25 cellular contexts compared by ENCODE assay signal in the genomic region with DNA sequence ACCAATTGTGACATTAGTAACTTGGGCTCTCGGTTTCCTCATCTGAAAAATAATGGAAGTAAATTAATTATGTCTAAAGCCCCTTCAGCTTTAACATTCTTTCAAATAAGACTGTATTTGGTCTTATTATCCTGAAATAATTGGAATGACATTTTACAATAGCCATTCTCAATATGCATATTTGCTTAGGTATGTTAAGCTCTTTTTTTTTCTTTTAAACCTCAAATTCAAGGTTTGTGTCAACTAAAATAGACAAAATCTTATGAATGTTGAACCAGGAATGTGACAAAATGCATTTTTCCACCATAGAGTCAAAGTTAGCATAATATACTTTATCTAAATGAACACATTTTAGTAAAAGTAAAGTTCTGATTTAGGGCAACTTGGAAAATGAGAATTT. TPM values are rescaled to one million over a fixed set of nuclear protein-coding genes. Genes with fewer than 3 reads are reported as not detected.
DNase-seq lines count a peak whose midpoint lies in the region; FAIRE-seq and TF ChIP-seq lines count a peak whose summit lies in the region.
"Had no signal": no experiment of that assay in that cellular context is flagged by ENCODE, and none has a peak within 500 bp of the region (broad histone marks: within the 10 kb centered on the region; RNA-seq: fewer than 3 reads in every experiment).

No MANE protein-coding gene starts in this region.

- H3K4me1 ChIP-seq in BLaER1 treated with 17β-estradiol and CSF1 and Interleukin-3, amounts not matched to agents 10 nM and 100 nM, result peaks cover 0 to 89% (median 54%) of the 10 kb centered on the region in 10 experiments; a peak in 15 of 20 replicates
- H3K4me1 ChIP-seq in SK-N-SH (ENCODE audit: control insufficient read depth in 1 of 2, insufficient read depth in 2 of 2, low read depth in 1 of 2, low read length in 1 of 2) (no peaks in the 10 kb centered on the region; a peak in 1 of 4 replicates), astrocyte (ENCODE audit: insufficient read depth, low read length) (no peaks in the 10 kb centered on the region), neutrophil (ENCODE audit: control insufficient read depth in 1 of 2, insufficient read depth in 1 of 2, low read depth in 1 of 2, low read length in 1 of 2) (peaks cover 55 to 57% of the 10 kb centered on the region in 2 experiments), tibial nerve (no peaks in the 10 kb centered on the region)
- H3K4me1 ChIP-seq: BLaER1 had no signal

- no peaks in the 10 kb centered on the region for H3K9me2 ChIP-seq in SK-N-SH

- no peak for TF ChIP-seq RAD21 in SK-N-SH (IDR thresholded peaks at IDR 0.05; ENCODE audit: low read length)

- no peaks in the 10 kb centered on the region for H3K27me3 ChIP-seq in BLaER1 treated with 17β-estradiol and CSF1 and Interleukin-3, amounts not matched to agents 10 nM and 100 nM
- H3K27me3 ChIP-seq in SK-N-SH (ENCODE audit: insufficient read depth) (no peaks in the 10 kb centered on the region), astrocyte (ENCODE audit: insufficient read depth, low read length) (no peaks in the 10 kb centered on the region), neutrophil (no peaks in the 10 kb centered on the region), tibial nerve (no peaks in the 10 kb centered on the region)
- H3K27me3 ChIP-seq: BLaER1 had no signal

- H3K9ac ChIP-seq in BLaER1 treated with 17β-estradiol and CSF1 and Interleukin-3, amounts not matched to agents 10 nM and 100 nM, result peak overlapping the region in 4 of 11 experiments; percentile 28 to 76 (median 74); a peak in 6 of 22 replicates
- no peak overlapping the region for H3K9ac ChIP-seq in SK-N-SH
- H3K9ac ChIP-seq in astrocyte (ENCODE audit: low read length), result no peak overlapping the region
- H3K9ac ChIP-seq: BLaER1, GM23248 had no signal

- peaks cover 3% of the 10 kb centered on the region for H3K27me3 Mint-ChIP-seq in astrocyte (ENCODE audit: low read depth, unreplicated experiment)

- H3K4me3 ChIP-seq in BLaER1 treated with 17β-estradiol and CSF1 and Interleukin-3, amounts not matched to agents 10 nM and 100 nM, result no peak overlapping the region
- H3K4me3 ChIP-seq in SK-N-SH (ENCODE audit: low read depth in 2 of 2, low read length in 1 of 2), result no peak overlapping the region
- no peak overlapping the region for H3K4me3 ChIP-seq in astrocyte (ENCODE audit: insufficient read depth, low read depth, low read length)
- no peak overlapping the region for H3K4me3 ChIP-seq in neutrophil (ENCODE audit: low read depth in 1 of 2, low read length in 1 of 2)
- no peak overlapping the region for H3K4me3 ChIP-seq in tibial nerve
- H3K4me3 ChIP-seq: BLaER1, GM23248 had no signal

- H3K4me3 Mint-ChIP-seq in astrocyte (ENCODE audit: unreplicated experiment), result no peak overlapping the region
- H3K4me3 Mint-ChIP-seq: B cell; CD14-positive monocyte; CD4-positive, alpha-beta T cell; CD8-positive, alpha-beta memory T cell had no signal

- POLR2A ChIA-PET in SK-N-SH (lab: Yijun Ruan, JAX), result no interaction called here

- TF ChIP-seq EP300 in SK-N-SH (IDR thresholded peaks at IDR 0.05; ENCODE audit: borderline replicate concordance in 1 of 2, low read depth in 1 of 2, low read length in 1 of 2) (peak; percentile 9 to 65; a peak in 3 of 4 replicates), tibial nerve (IDR thresholded peaks at IDR 0.05) (no peak)

- TF ChIP-seq CTCF in SK-N-SH (IDR thresholded peaks at IDR 0.05), result no peak
- TF ChIP-seq CTCF in astrocyte (IDR thresholded peaks at IDR 0.05; ENCODE audit: insufficient read depth, low read depth, low read length), result no peak
- TF ChIP-seq CTCF in neutrophil (IDR thresholded peaks at IDR 0.05), result no peak
- no peak for TF ChIP-seq CTCF in tibial nerve (IDR thresholded peaks at IDR 0.05)

- H2AFZ ChIP-seq in SK-N-SH (ENCODE audit: low read depth), result no peak overlapping the region
- H2AFZ ChIP-seq in astrocyte (ENCODE audit: low read depth, low read length), result no peak overlapping the region
- H2AFZ ChIP-seq: GM23248 had no signal

- H3K4me2 ChIP-seq in BLaER1 treated with 17β-estradiol and CSF1 and Interleukin-3, amounts not matched to agents 10 nM and 100 nM, result peak overlapping the region in 6 of 11 experiments; percentile 26 to 83 (median 70); a peak in 11 of 22 replicates
- H3K4me2 ChIP-seq in SK-N-SH, result no peak overlapping the region
- no peak overlapping the region for H3K4me2 ChIP-seq in astrocyte (ENCODE audit: low read length)
- H3K4me2 ChIP-seq: BLaER1 had no signal

- H3K27ac Mint-ChIP-seq in astrocyte (ENCODE audit: unreplicated experiment), result no peak overlapping the region
- H3K27ac Mint-ChIP-seq: B cell; CD4-positive, alpha-beta T cell; CD8-positive, alpha-beta memory T cell had no signal

- 61% methylated on average over 1 of the region's 1 CpG for WGBS in SK-N-SH (ENCODE audit: low lambda C conversion rate)
- 90 to 98% methylated on average over 1 of the region's 1 CpG for WGBS in tibial nerve, 2 donors

- no peak for TF ChIP-seq POLR2A in tibial nerve (IDR thresholded peaks at IDR 0.05)

- no peak for FAIRE-seq in astrocyte (lab: Jason Lieb, UNC)
- FAIRE-seq: A204.1, G401.6, GM12892, H1 had no signal

- H4K20me1 ChIP-seq in BLaER1 treated with 17β-estradiol and CSF1 and Interleukin-3, amounts not matched to agents 10 nM and 100 nM, result no peaks in the 10 kb centered on the region
- H4K20me1 ChIP-seq in SK-N-SH (ENCODE audit: insufficient read depth) (no peaks in the 10 kb centered on the region), astrocyte (ENCODE audit: insufficient read depth, low read length) (no peaks in the 10 kb centered on the region)
- H4K20me1 ChIP-seq: BLaER1 had no signal

- peaks cover 0 to 29% (median 0%) of the 10 kb centered on the region in 11 experiments; a peak in 5 of 22 replicates for H3K9me3 ChIP-seq in BLaER1 treated with 17β-estradiol and CSF1 and Interleukin-3, amounts not matched to agents 10 nM and 100 nM (replicated peaks in 1 of 11)
- H3K9me3 ChIP-seq in SK-N-SH, result no peaks in the 10 kb centered on the region
- H3K9me3 ChIP-seq in astrocyte (ENCODE audit: insufficient read depth, low read depth, low read length), result no peaks in the 10 kb centered on the region
- no peaks in the 10 kb centered on the region for H3K9me3 ChIP-seq in neutrophil
- no peaks in the 10 kb centered on the region for H3K9me3 ChIP-seq in tibial nerve
- H3K9me3 ChIP-seq: BLaER1 had no signal

- no peaks in the 10 kb centered on the region for H3K79me2 ChIP-seq in SK-N-SH (ENCODE audit: insufficient read depth)
- H3K79me2 ChIP-seq in astrocyte (ENCODE audit: insufficient read depth, low read length), result no peaks in the 10 kb centered on the region

- no peaks in the 10 kb centered on the region for H3K9me3 Mint-ChIP-seq in astrocyte (ENCODE audit: unreplicated experiment)
- H3K9me3 Mint-ChIP-seq: CD14-positive monocyte; CD4-positive, alpha-beta T cell; CD8-positive, alpha-beta memory T cell had no signal

- no peaks in the 10 kb centered on the region for H3K36me3 Mint-ChIP-seq in astrocyte (ENCODE audit: low read depth, unreplicated experiment)
- H3K36me3 Mint-ChIP-seq: CD14-positive monocyte; CD8-positive, alpha-beta memory T cell had no signal

- H3F3A ChIP-seq in SK-N-SH (replicated peaks; ENCODE audit: insufficient read depth), result no peaks in the 10 kb centered on the region

- DNase-seq in SK-N-SH, result no peak
- DNase-seq in astrocyte (ENCODE audit: low read depth), result peak; percentile 48
- no peak for DNase-seq in inferior parietal cortex (ENCODE audit: extremely low spot score)
- no peak for DNase-seq in DMS79 treated with DMSO at 0.1 percent for 48 hours (lab: John Stamatoyannopoulos, UW)
- DNase-seq in HK-2 (ENCODE audit: unreplicated experiment), result no peak
- no peak for DNase-seq in tibial nerve (ENCODE audit: low spot score in 2 of 2)
- DNase-seq: Calu3; CD4-positive, alpha-beta T cell; CD8-positive, alpha-beta memory T cell; COR-L47; DMS53; DND-41; GM23248; H7; HCEC 1CT had no signal

- H3K4me1 Mint-ChIP-seq in astrocyte (ENCODE audit: low read depth, unreplicated experiment), result peaks cover 2% of the 10 kb centered on the region
- H3K4me1 Mint-ChIP-seq: CD8-positive, alpha-beta memory T cell had no signal

- H3K27ac ChIP-seq in BLaER1 treated with 17β-estradiol and CSF1 and Interleukin-3, amounts not matched to agents 10 nM and 100 nM, result peak overlapping the region in 8 of 11 experiments; percentile 40 to 97 (median 90); a peak in 15 of 22 replicates
- H3K27ac ChIP-seq in SK-N-SH (ENCODE audit: low read depth in 2 of 2, low read length in 1 of 2) (peak overlapping the region in 1 of 2 experiments; percentile 73; a peak in 1 of 4 replicates), astrocyte (ENCODE audit: low read depth, low read length) (no peak overlapping the region), neutrophil (peak overlapping the region; percentile 43), tibial nerve (no peak overlapping the region)
- H3K27ac ChIP-seq: 22Rv1, BLaER1, GM23248 had no signal

- CTCF ChIA-PET in SK-N-SH (lab: Yijun Ruan, JAX), result no interaction called here

- no peaks in the 10 kb centered on the region for H3K36me3 ChIP-seq in BLaER1 treated with 17β-estradiol and CSF1 and Interleukin-3, amounts not matched to agents 10 nM and 100 nM
- no peaks in the 10 kb centered on the region for H3K36me3 ChIP-seq in SK-N-SH (replicated peaks in 1 of 2; ENCODE audit: control insufficient read depth in 1 of 2, insufficient read depth in 2 of 2, low read length in 1 of 2)
- H3K36me3 ChIP-seq in astrocyte (ENCODE audit: insufficient read depth, low read length), result no peaks in the 10 kb centered on the region
- H3K36me3 ChIP-seq in neutrophil, result no peaks in the 10 kb centered on the region
- H3K36me3 ChIP-seq in tibial nerve, result no peaks in the 10 kb centered on the region
- H3K36me3 ChIP-seq: BLaER1 had no signal

TF ChIP-seq in SK-N-SH, 30 proteins besides CTCF, POLR2A, EP300 and RAD21 (continues in another document):
- no peak for TF ChIP-seq RXRA (IDR thresholded peaks at IDR 0.05; ENCODE audit: borderline replicate concordance, low read depth)
- TF ChIP-seq NFIC (IDR thresholded peaks at IDR 0.05; ENCODE audit: borderline replicate concordance), result peak; percentile 33; the same call in 1 of the 2 replicates
- TF ChIP-seq, protein P1, sequence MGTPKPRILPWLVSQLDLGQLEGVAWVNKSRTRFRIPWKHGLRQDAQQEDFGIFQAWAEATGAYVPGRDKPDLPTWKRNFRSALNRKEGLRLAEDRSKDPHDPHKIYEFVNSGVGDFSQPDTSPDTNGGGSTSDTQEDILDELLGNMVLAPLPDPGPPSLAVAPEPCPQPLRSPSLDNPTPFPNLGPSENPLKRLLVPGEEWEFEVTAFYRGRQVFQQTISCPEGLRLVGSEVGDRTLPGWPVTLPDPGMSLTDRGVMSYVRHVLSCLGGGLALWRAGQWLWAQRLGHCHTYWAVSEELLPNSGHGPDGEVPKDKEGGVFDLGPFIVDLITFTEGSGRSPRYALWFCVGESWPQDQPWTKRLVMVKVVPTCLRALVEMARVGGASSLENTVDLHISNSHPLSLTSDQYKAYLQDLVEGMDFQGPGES (IDR thresholded peaks at IDR 0.05; ENCODE audit: low read depth, low read length), result no peak
- TF ChIP-seq RCOR1 (IDR thresholded peaks at IDR 0.05; ENCODE audit: low read length), result no peak
- TF ChIP-seq GABPA (IDR thresholded peaks at IDR 0.05; ENCODE audit: low read depth), result no peak

RNA-seq across cellular contexts. Expression of gene TET2, which starts 34.4 kb away (rescaled TPM):
- 3.5 and 5.1 TPM in 2 replicates for polyA plus RNA-seq in SK-N-SH (2012; rRNA removed)
- polyA plus RNA-seq in SK-N-SH (2012; cell fraction: cytosol; rRNA removed), result 3.4 and 3.5 TPM in 2 replicates
- 6.2 and 12.3 TPM in 2 replicates for polyA plus RNA-seq in SK-N-SH (2012; cell fraction: nucleus; rRNA removed)
- total RNA-seq in astrocyte (15.7 and 16.9 TPM in 2 replicates), tibial nerve (10 to 100 TPM; 23.2 to 29.1 (median 24.1) TPM)

Comparison
In these comparisons a context has a peak if more than half of its experiments do, and no peak if none do; other contexts are left out.
1. H3K27ac ChIP-seq: peak in BLaER1 treated with 17β-estradiol and CSF1 and Interleukin-3, amounts not matched to agents 10 nM and 100 nM (8 of 11) and neutrophil (single experiment); none in astrocyte (single experiment) and tibial nerve (0 of 4).
2. H3K4me2 ChIP-seq: peak in BLaER1 treated with 17β-estradiol and CSF1 and Interleukin-3, amounts not matched to agents 10 nM and 100 nM (6 of 11); none in SK-N-SH (single experiment) and astrocyte (single experiment).